ENCODE assay signal across 1 cellular context in the genomic region with DNA sequence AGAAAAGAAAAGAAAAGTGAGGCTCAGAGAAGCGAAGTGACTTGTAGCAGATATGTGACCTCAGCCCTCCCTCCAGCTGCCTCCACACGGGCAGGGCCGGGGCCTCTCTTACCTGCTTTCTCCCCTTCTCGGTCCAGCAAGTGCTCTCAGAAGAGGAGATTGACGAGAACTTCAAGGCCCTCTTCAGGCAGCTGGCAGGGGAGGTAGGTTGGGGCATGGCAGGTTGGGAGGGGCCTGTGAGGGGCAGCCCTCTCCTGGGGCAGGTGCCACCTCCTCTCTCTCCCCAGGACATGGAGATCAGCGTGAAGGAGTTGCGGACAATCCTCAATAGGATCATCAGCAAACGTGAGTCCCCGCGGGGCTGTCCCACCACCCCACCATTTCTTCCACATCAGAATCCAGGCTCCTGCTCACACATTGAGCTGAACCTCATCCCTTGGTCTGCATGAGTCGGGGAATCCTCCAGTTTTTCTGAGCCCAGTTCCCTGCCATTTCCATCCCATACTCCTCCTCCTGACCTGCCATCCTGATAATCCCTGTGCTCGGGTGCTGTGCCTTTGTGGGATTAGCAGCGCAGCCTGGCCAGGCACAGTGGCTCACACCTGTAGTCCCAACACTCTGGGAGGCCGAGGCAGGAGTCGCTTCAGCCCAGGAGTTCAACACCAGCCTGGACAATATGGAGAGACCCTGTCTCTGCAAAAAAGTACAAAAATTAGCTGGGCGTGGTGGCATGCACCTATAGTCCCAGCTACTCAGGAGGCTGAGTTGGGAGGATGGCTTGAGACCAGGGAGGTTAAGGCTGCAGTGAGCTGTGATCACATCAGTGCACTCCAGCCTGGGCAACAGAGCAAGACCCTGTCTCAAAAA.
TF ChIP-seq lines count a peak whose summit lies in the region.

No MANE protein-coding gene starts in this region.

TF ChIP-seq in IMR-90, 13 proteins besides CTCF, POLR2A, EP300 and RAD21:
- TF ChIP-seq CHD1 (IDR thresholded peaks at IDR 0.05; ENCODE audit: low read depth, low read length) = no peak
- no peak for TF ChIP-seq NFE2L2 (IDR thresholded peaks at IDR 0.05; ENCODE audit: low read depth, low read length)
- TF ChIP-seq FOS (IDR thresholded peaks at IDR 0.05; ENCODE audit: low read depth, low read length) = no peak
- TF ChIP-seq RCOR1 (IDR thresholded peaks at IDR 0.05; ENCODE audit: insufficient replicate concordance, low read length) = no peak
- no peak for TF ChIP-seq MAFK (IDR thresholded peaks at IDR 0.05; ENCODE audit: low read depth, low read length)
- TF ChIP-seq MXI1 (IDR thresholded peaks at IDR 0.05; ENCODE audit: borderline replicate concordance, low read depth, low read length) = no peak
- TF ChIP-seq BHLHE40 (IDR thresholded peaks at IDR 0.05; ENCODE audit: low read depth, low read length) = no peak
- TF ChIP-seq RFX5 (IDR thresholded peaks at IDR 0.05; ENCODE audit: low read depth, low read length) = no peak
